In genomic region chr22:35406443-35406842, GRCh38 we compare ENCODE assay signal across 1 cellular context.
TF ChIP-seq lines count a peak whose summit lies in the region.

No MANE protein-coding gene starts in this region.

TF ChIP-seq in K562, 482 proteins besides CTCF, POLR2A, EP300 and RAD21 (continued from another document):
- TF ChIP-seq VEZF1 (CRISPR knock-in tag; IDR thresholded peaks at IDR 0.05) (no peak), ZNF217 (CRISPR knock-in tag; IDR thresholded peaks at IDR 0.05) (no peak), BRF1 (IDR thresholded peaks at IDR 0.05; ENCODE audit: borderline replicate concordance, extremely low read depth, insufficient read length) (no peak), FOXJ3 (CRISPR knock-in tag; IDR thresholded peaks at IDR 0.05) (no peak), CHAMP1 (IDR thresholded peaks at IDR 0.05) (no peak), POLR2G (IDR thresholded peaks at IDR 0.05; ENCODE audit: low read depth, low read length) (0 out of 2 replicates have a peak, but pooled peaks have one; percentile 20), TSHZ1 (CRISPR knock-in tag; IDR thresholded peaks at IDR 0.05) (no peak), STAT6 (CRISPR knock-in tag; IDR thresholded peaks at IDR 0.05) (no peak), RBFOX2 (IDR thresholded peaks at IDR 0.05; ENCODE audit: low read depth, low read length) (peak; percentile 61), CBX8 (IDR thresholded peaks at IDR 0.05; ENCODE audit: borderline replicate concordance, extremely low read depth, low read depth, low read length, poor library complexity, severe bottlenecking) (no peak), TOE1 (IDR thresholded peaks at IDR 0.05; ENCODE audit: borderline replicate concordance) (no peak), TOE1 (CRISPR knock-in tag; IDR thresholded peaks at IDR 0.05; ENCODE audit: borderline replicate concordance, low read depth) (no peak), PYGO2 (tag; IDR thresholded peaks at IDR 0.05) (no peak), TCF7 (IDR thresholded peaks at IDR 0.05; ENCODE audit: borderline replicate concordance) (no peak), ZKSCAN8 (CRISPR knock-in tag; IDR thresholded peaks at IDR 0.05) (no peak), SAFB2 (IDR thresholded peaks at IDR 0.05; ENCODE audit: borderline replicate concordance, low read depth, low read length, severe bottlenecking) (no peak)
TF ChIP-seq in K562: peak in this region for 2.
